8 cellular contexts compared by ENCODE assay signal in the genomic region with DNA sequence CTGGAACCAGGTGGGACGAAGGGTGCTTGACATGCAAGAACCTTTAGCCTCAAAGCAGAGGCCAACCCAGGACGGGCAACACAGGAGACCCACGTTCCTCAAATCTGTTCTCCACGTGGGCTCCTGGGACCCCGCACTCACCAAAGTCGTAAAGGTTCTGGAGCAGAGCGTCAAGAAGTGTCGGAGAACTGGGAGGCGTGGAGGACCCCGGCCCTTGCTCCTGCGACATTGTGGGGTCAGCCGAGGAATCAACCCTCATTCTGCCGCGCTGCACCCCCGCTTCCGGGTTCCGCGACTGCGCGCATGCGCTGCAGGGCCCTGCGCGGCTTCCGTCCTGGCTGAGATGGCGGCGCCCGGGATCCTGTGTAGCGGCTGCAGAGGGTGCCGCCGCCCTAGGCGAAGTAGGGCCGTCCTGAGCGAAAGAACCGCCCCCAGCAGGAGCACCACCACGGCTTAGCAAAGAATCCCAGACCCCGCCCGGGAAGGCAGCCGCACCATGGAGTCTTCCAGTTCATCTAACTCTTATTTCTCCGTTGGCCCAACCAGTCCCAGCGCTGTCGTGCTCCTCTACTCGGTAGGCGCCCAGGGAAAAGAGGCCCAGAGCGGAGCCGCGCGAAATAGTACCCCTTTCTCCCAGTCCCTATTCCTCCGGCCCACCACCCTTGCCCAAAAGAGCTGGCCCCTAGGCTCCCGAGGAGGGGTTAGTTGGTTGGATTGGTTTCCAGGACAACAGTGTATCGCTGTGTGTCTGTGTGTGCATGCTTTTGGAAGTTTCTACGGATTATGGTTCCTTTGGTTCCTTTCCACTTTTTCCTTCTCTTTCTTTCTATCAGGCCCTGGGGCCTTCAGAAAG. TPM values are rescaled to one million over a fixed set of nuclear protein-coding genes. Genes with fewer than 3 reads are reported as not detected.
DNase-seq lines count a peak whose midpoint lies in the region; ATAC-seq, FAIRE-seq and TF ChIP-seq lines count a peak whose summit lies in the region.

TSS of gene GNPAT (plus strand) at position 330 of the 853 bp plus-strand sequence. CDS start at position 497, 167 bp downstream.

- no peaks in the 10 kb centered on the region for H3K27me3 ChIP-seq in upper lobe of right lung

- no peaks in the 10 kb centered on the region for H3K27me3 Mint-ChIP-seq in progenitor cell of endocrine pancreas

- DNase-seq in GM12891 (ENCODE audit: insufficient read length, low spot score) (peak; percentile 88), NCI-H1417 (lab: John Stamatoyannopoulos, UW) (peak; percentile 68 to 89 (median 85)), amniotic epithelial cell (ENCODE audit: low read depth) (peak; percentile 68), left cardiac atrium (peak; percentile 94), progenitor cell of endocrine pancreas (ENCODE audit: low spot score, unreplicated experiment) (peak; percentile 82), upper lobe of right lung (peak; percentile 95)

- peak; percentile 96 for TF ChIP-seq POLR2A in GM12891 (IDR thresholded peaks at IDR 0.05; ENCODE audit: low read depth, low read length)

- TF ChIP-seq CTCF in progenitor cell of endocrine pancreas (IDR thresholded peaks at IDR 0.05; ENCODE audit: unreplicated experiment) (no peak), upper lobe of right lung (IDR thresholded peaks at IDR 0.05) (no peak)

- peak within 1 kb of the TSS; percentile 94 for H3K27ac Mint-ChIP-seq in progenitor cell of endocrine pancreas

- ATAC-seq in HG02678 (IDR thresholded peaks at IDR 0.05; ENCODE audit: unreplicated experiment) = peak; percentile 96
- peak; percentile 99 for ATAC-seq in left cardiac atrium
- ATAC-seq in upper lobe of right lung = peak; percentile 99

- FAIRE-seq in GM12891 (lab: Jason Lieb, UNC) = peak; percentile 71

- no peaks in the 10 kb centered on the region for H3K9me3 Mint-ChIP-seq in progenitor cell of endocrine pancreas (ENCODE audit: low read depth)

- H3K36me3 Mint-ChIP-seq in progenitor cell of endocrine pancreas (ENCODE audit: insufficient read depth) = peaks cover 28% of the 10 kb centered on the region

- H3K4me3 ChIP-seq in upper lobe of right lung = peak within 1 kb of the TSS; percentile 95

- H3K9me3 ChIP-seq in upper lobe of right lung = no peaks in the 10 kb centered on the region

- intact Hi-C loops in T-helper 1 cell treated with Interleukin-12 subunit alpha and Interleukin-12 subunit beta and Interleukin-4 antibody, amounts not matched to agents 30 ng/mL and 1 ng/mL, for 36 hours (cut with micrococcal nuclease) = loop anchor here (1.0 to 10.0 kb wide), 16 partner anchors 30 to 1682 kb away; partner anchors contain the start of genes ABCB10, ARV1, C1orf198 and COG2
- intact Hi-C loops in left cardiac atrium (cut with DNase I) = no loop called here
- intact Hi-C loops in upper lobe of right lung (cut with DNase I) = no loop called here

- H3K36me3 ChIP-seq in upper lobe of right lung = peaks cover 24% of the 10 kb centered on the region

- H3K4me1 Mint-ChIP-seq in progenitor cell of endocrine pancreas (ENCODE audit: low read depth) = peaks cover 59% of the 10 kb centered on the region

- H3K4me1 ChIP-seq in upper lobe of right lung = peaks cover 31% of the 10 kb centered on the region

- peak within 1 kb of the TSS; percentile 91 for H3K27ac ChIP-seq in upper lobe of right lung

- peak within 1 kb of the TSS; percentile 96 for H3K4me3 Mint-ChIP-seq in progenitor cell of endocrine pancreas (ENCODE audit: low read depth)

TF ChIP-seq in GM12891, 5 proteins besides CTCF, POLR2A, EP300 and RAD21:
- peak; percentile 95 for TF ChIP-seq TAF1 (IDR thresholded peaks at IDR 0.05; ENCODE audit: low read depth, low read length)
- no peak for TF ChIP-seq PAX5 (IDR thresholded peaks at IDR 0.05; ENCODE audit: insufficient read depth, low read length, severe bottlenecking)
- peak; percentile 96 for TF ChIP-seq POLR2AphosphoS5 (IDR thresholded peaks at IDR 0.05; ENCODE audit: low read depth, low read length)
- TF ChIP-seq SPI1 (IDR thresholded peaks at IDR 0.05; ENCODE audit: low read depth, low read length) = 0 out of 2 replicates have a peak, but pooled peaks have one; percentile 2
- TF ChIP-seq POU2F2 (IDR thresholded peaks at IDR 0.05; ENCODE audit: low read depth, low read length) = peak; percentile 68
TF ChIP-seq in GM12891: peak in this region for 4.

RNA-seq across cellular contexts. Expression of gene GNPAT, which starts in this region (rescaled TPM):
- polyA plus RNA-seq in GM12891 (2012; ENCODE audit: low read depth, missing spikeins) = 30.4 TPM
- total RNA-seq in T-helper 1 cell treated with Interleukin-12 subunit alpha and Interleukin-12 subunit beta and Interleukin-4 antibody, amounts not matched to agents 30 ng/mL and 1 ng/mL, for 36 hours = 41.9 and 42.1 TPM in 2 replicates
- total RNA-seq in left cardiac atrium (10 to 100 TPM; 43.7 to 46.8 TPM), progenitor cell of endocrine pancreas (69.9 and 70.2 TPM in 2 replicates), upper lobe of right lung (34.5 TPM)

Comparison
In these comparisons a context has a peak if more than half of its experiments do, and no peak if none do; other contexts are left out.
1. Peak in every context shown above with its lines: DNase-seq, ATAC-seq, H3K4me3 ChIP-seq and H3K27ac ChIP-seq.